In the genomic region with DNA sequence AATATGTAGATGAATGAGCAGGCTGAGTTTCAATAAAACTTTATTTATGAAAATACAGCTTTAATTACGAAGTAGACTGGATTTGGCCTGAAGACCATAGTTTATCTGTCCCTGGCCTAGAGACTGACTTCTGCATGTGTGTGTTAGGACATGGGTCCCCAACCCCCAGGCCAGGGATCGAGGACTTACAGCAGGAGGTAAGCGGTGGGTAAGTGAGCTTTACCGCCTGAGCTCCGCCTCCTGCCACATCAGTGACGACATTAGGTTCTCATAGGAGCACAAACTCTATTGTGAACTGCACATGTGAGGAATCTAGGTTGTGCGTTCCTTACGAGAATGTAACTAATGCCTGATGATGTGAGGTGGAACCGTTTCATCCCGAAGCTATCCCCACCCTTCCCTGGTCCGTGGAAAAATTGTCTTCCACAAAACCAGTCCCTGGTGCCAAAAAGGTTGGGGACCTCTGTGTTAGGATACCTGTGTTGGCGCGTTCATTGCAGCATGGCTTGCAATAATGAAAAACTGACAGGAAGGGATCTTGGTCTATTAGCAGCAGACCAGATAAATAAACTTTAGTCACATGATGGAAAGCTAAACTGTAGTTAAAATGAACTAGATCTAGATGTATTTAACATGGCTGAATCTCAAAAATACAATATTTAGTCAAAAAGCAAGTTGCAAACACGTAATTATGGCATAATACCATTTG, we compare ENCODE assay signal across 25 cellular contexts.
"Had no signal": no experiment of that assay in that cellular context is flagged by ENCODE, and none has a peak within 500 bp of the region (broad histone marks: within the 10 kb centered on the region; RNA-seq: fewer than 3 reads in every experiment).

No MANE protein-coding gene starts in this region.

- H3K36me3 ChIP-seq: brain microvascular endothelial cell, ovary had no signal

- H3K27ac ChIP-seq: brain microvascular endothelial cell, esophagus muscularis mucosa, neutrophil, ovary, right atrium auricular region, WERI-Rb-1 had no signal

- H3K4me3 Mint-ChIP-seq: activated CD4-positive, alpha-beta T cell treated with anti-CD3 and anti-CD28 coated beads, Interleukin-2, amount 10 ng/mL, durations not matched to agents 7 days and 5 days; activated CD8-positive, alpha-beta T cell treated with anti-CD3 and anti-CD28 coated beads for 36 hours; natural killer cell treated with Interleukin-12 subunit alpha and Interleukin-12 subunit beta and Interleukin-15 and Interleukin-18, amount 100 ng/mL, for 72 hours had no signal

- H3K4me3 ChIP-seq: esophagus muscularis mucosa, lung, ovary, psoas muscle, right atrium auricular region had no signal

- DNase-seq: activated CD4-positive, alpha-beta T cell treated with anti-CD3 and anti-CD28 coated beads, Interleukin-2, amount 10 ng/mL, durations not matched to agents 7 days and 5 days; activated CD4-positive, CD25-positive, alpha-beta regulatory T cell treated with anti-CD3 and anti-CD28 coated beads, Interleukin-2, amount 50 U/mL, for 72 hours; activated CD8-positive, alpha-beta T cell treated with anti-CD3 and anti-CD28 coated beads for 36 hours; activated gamma-delta T cell treated with Interleukin-2 at 50 U/mL for 16 hours; activated T-cell treated with anti-CD3 and anti-CD28 coated beads, Interleukin-2, amount 50 U/mL, for 1 hour; aorta; brain microvascular endothelial cell; caudate nucleus; dermis blood vessel endothelial cell; effector CD8-positive, alpha-beta T cell; heart right ventricle; kidney; ovary; psoas muscle; stimulated activated CD4-positive, alpha-beta T cell treated with anti-CD3 and anti-CD28 coated beads, Interleukin-12 subunit alpha, Interleukin-12 subunit beta, amount 100 ng/mL, for 4 hours; stimulated activated CD4-positive, alpha-beta T cell treated with anti-CD3 and anti-CD28 coated beads, Interleukin-4, amount 100 ng/mL, for 4 hours; stimulated activated naive CD8-positive, alpha-beta T cell treated with anti-CD3 and anti-CD28 coated beads, Interleukin-15, Interleukin-2, amounts not matched to agents 100 U/mL and 50 U/mL, for 24 hours; T-helper 1 cell; WERI-Rb-1 had no signal

- H3K27ac Mint-ChIP-seq: activated CD4-positive, alpha-beta T cell treated with anti-CD3 and anti-CD28 coated beads, Interleukin-2, amount 10 ng/mL, durations not matched to agents 7 days and 5 days; activated CD8-positive, alpha-beta T cell treated with anti-CD3 and anti-CD28 coated beads for 36 hours; activated naive CD4-positive, alpha-beta T cell treated with anti-CD3 and anti-CD28 coated beads, Interleukin-2, amount 50 U/mL, for 24 hours; natural killer cell treated with Interleukin-12 subunit alpha and Interleukin-12 subunit beta and Interleukin-15 and Interleukin-18, amount 100 ng/mL, for 72 hours had no signal

- H3K27me3 ChIP-seq: brain microvascular endothelial cell, esophagus muscularis mucosa, heart right ventricle, neutrophil, ovary, right atrium auricular region had no signal

- H3K27me3 Mint-ChIP-seq: activated CD4-positive, alpha-beta T cell treated with anti-CD3 and anti-CD28 coated beads, Interleukin-2, amount 10 ng/mL, durations not matched to agents 7 days and 5 days; activated CD8-positive, alpha-beta T cell treated with anti-CD3 and anti-CD28 coated beads for 36 hours; activated naive CD4-positive, alpha-beta T cell treated with anti-CD3 and anti-CD28 coated beads, Interleukin-2, amount 50 U/mL, for 24 hours; natural killer cell treated with Interleukin-12 subunit alpha and Interleukin-12 subunit beta and Interleukin-15 and Interleukin-18, amount 100 ng/mL, for 72 hours had no signal

- H3K9me3 ChIP-seq: esophagus muscularis mucosa, heart right ventricle, neutrophil, ovary, psoas muscle, right atrium auricular region had no signal

- H3K36me3 Mint-ChIP-seq: activated naive CD4-positive, alpha-beta T cell treated with anti-CD3 and anti-CD28 coated beads, Interleukin-2, amount 50 U/mL, for 24 hours; natural killer cell treated with Interleukin-12 subunit alpha and Interleukin-12 subunit beta and Interleukin-15 and Interleukin-18, amount 100 ng/mL, for 72 hours had no signal

- ATAC-seq: activated CD8-positive, alpha-beta T cell treated with anti-CD3 and anti-CD28 coated beads for 36 hours; heart right ventricle; natural killer cell treated with Interleukin-12 subunit alpha and Interleukin-12 subunit beta and Interleukin-15 and Interleukin-18, amount 100 ng/mL, for 72 hours; psoas muscle; stimulated activated naive CD8-positive, alpha-beta T cell treated with anti-CD3 and anti-CD28 coated beads, Interleukin-15, Interleukin-2, amounts not matched to agents 100 U/mL and 50 U/mL, for 24 hours had no signal

- H3K9me3 Mint-ChIP-seq: activated CD4-positive, alpha-beta T cell treated with anti-CD3 and anti-CD28 coated beads, Interleukin-2, amount 10 ng/mL, durations not matched to agents 7 days and 5 days; activated CD8-positive, alpha-beta T cell treated with anti-CD3 and anti-CD28 coated beads for 36 hours; activated naive CD4-positive, alpha-beta T cell treated with anti-CD3 and anti-CD28 coated beads, Interleukin-2, amount 50 U/mL, for 24 hours; natural killer cell treated with Interleukin-12 subunit alpha and Interleukin-12 subunit beta and Interleukin-15 and Interleukin-18, amount 100 ng/mL, for 72 hours had no signal
